12 cellular contexts compared by ENCODE assay signal in the genomic region with DNA sequence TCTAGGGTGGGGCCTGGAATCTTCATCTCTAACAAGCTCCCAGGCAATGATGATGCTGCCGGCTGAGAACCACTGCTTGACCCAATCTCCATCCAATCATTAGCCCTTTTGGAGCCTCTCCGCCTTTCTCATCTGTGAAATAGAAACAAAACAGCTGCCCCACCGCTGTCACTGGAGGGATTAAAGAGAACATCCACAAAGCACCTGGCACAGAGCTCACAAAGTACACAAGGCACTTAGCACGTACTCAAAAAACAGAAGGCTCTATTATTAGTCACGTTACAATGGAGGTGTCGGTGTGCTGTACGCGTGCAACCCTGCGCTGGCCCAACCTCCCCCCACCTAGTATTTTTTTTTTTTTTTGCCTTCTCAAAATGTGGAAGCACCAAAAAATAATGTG.
A peak's percentile ranks its signal among the peaks of the same experiment; 100 is the strongest.
DNase-seq lines count a peak whose midpoint lies in the region; ATAC-seq, FAIRE-seq and TF ChIP-seq lines count a peak whose summit lies in the region.
"Had no signal": no experiment of that assay in that cellular context is flagged by ENCODE, and none has a peak within 500 bp of the region (broad histone marks: within the 10 kb centered on the region; RNA-seq: fewer than 3 reads in every experiment).

No MANE protein-coding gene starts in this region.

- ATAC-seq in Right ventricle myocardium inferior = peak; percentile 87
- ATAC-seq in GM21447 (IDR thresholded peaks at IDR 0.05; ENCODE audit: unreplicated experiment) = no peak

- TF ChIP-seq CTCF in epithelial cell of esophagus (IDR thresholded peaks at IDR 0.05; ENCODE audit: insufficient read depth, low read depth, low read length, missing control alignments) = no peak

- H3K4me3 ChIP-seq in epithelial cell of esophagus (ENCODE audit: low read length) = no peak overlapping the region
- H3K4me3 ChIP-seq: A549, GM12878, lung, upper lobe of left lung had no signal

- intact Hi-C loops in Right ventricle myocardium inferior (cut with DNase I) (loop anchor here (1.0 to 10.0 kb wide), 5 partner anchors 123 to 619 kb away; no protein-coding TSS in a partner anchor), cardiac septum (cut with DNase I) (loop anchor here (5.0 to 10.0 kb wide), 6 partner anchors 124 to 621 kb away; partner anchors contain the start of gene ARID1B)

- DNase-seq in Right ventricle myocardium inferior (ENCODE audit: missing footprints) (no peak), cardiac septum (ENCODE audit: low spot score) (no peak), NCI-H510A (lab: John Stamatoyannopoulos, UW) (peak; percentile 92), epithelial cell of esophagus (ENCODE audit: low read depth) (peak; percentile 5), hippocampal formation (lab: John Stamatoyannopoulos, UW) (no peak), RCC 7860 (ENCODE audit: low spot score) (no peak), glomerular visceral epithelial cell (ENCODE audit: extremely low spot score) (no peak)

- FAIRE-seq in RCC 7860 (lab: Jason Lieb, UNC) = no peak
- FAIRE-seq: A549 had no signal

Comparison
In these comparisons a context has a peak if more than half of its experiments do, and no peak if none do; other contexts are left out.
1. DNase-seq: peak in NCI-H510A (single experiment) and epithelial cell of esophagus (single experiment); none in Right ventricle myocardium inferior (single experiment), cardiac septum (single experiment), hippocampal formation (0 of 2), RCC 7860 (single experiment) and glomerular visceral epithelial cell (single experiment).